Comparison of ENCODE assay signal across 1 cellular context in the genomic region with DNA sequence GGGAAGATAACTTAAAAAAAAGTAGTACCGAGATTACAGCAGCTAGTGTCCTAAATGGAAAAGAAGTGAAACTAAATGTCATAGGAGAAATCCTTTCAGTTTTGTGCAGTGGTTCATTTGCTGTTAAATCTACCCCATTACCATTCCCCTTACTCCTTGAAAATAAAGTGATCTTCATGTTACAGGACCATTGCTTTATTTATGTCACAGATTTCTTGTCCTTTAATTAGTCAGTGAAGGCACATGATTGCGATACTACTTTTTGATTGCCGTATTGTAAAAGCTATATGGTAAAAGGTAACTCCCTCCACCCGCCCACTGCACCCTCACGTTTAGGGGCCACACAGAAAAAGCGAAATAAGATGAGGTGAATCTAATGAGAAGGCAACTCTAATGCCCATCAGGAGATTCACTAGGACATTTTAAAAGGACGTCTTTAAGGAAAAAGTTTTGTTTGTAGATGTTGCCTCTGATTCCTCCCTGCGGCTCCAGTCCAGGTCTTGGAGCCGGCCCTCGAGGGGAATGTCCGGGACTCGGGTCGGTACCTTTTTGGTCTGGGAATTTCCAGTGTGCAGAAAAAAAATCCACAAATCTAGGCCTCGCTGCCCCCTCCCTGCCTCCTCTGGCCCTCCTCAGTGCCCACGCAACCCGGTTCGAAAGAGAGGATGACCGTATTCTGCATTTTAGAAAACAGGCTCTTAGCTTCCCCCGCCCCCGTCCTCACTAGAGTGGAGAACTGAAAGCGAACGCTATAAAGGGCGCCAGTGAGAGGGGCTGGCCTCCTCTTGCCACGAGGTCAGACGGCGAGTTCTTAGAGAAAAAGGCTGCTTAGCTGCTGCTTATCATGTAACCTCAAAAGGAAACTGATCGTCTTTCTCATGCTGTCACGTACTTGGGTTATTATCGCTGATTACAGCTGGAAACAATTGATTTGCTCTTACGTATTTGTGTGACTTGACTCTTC.
TF ChIP-seq lines count a peak whose summit lies in the region.

No MANE protein-coding gene starts in this region.

TF ChIP-seq in K562, 482 proteins besides CTCF, POLR2A, EP300 and RAD21 (continued from another document):
- TF ChIP-seq, protein P1, sequence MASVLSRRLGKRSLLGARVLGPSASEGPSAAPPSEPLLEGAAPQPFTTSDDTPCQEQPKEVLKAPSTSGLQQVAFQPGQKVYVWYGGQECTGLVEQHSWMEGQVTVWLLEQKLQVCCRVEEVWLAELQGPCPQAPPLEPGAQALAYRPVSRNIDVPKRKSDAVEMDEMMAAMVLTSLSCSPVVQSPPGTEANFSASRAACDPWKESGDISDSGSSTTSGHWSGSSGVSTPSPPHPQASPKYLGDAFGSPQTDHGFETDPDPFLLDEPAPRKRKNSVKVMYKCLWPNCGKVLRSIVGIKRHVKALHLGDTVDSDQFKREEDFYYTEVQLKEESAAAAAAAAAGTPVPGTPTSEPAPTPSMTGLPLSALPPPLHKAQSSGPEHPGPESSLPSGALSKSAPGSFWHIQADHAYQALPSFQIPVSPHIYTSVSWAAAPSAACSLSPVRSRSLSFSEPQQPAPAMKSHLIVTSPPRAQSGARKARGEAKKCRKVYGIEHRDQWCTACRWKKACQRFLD (CRISPR knock-in tag; IDR thresholded peaks at IDR 0.05): 0 out of 2 replicates have a peak, but pooled peaks have one; percentile 19
- TF ChIP-seq, protein P2, sequence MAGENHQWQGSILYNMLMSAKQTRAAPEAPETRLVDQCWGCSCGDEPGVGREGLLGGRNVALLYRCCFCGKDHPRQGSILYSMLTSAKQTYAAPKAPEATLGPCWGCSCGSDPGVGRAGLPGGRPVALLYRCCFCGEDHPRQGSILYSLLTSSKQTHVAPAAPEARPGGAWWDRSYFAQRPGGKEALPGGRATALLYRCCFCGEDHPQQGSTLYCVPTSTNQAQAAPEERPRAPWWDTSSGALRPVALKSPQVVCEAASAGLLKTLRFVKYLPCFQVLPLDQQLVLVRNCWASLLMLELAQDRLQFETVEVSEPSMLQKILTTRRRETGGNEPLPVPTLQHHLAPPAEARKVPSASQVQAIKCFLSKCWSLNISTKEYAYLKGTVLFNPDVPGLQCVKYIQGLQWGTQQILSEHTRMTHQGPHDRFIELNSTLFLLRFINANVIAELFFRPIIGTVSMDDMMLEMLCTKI (IDR thresholded peaks at IDR 0.05; ENCODE audit: partially characterized antibody): no peak
- 0 out of 2 replicates have a peak, but pooled peaks have one; percentile 31 for TF ChIP-seq TCF7 (IDR thresholded peaks at IDR 0.05; ENCODE audit: borderline replicate concordance)
- no peak for TF ChIP-seq ZZZ3 (IDR thresholded peaks at IDR 0.05)
- 0 out of 2 replicates have a peak, but pooled peaks have one; percentile 11 for TF ChIP-seq LEF1 (IDR thresholded peaks at IDR 0.05)
- no peak for TF ChIP-seq TCF7L2 (IDR thresholded peaks at IDR 0.05; ENCODE audit: low read depth, low read length)
- no peak for TF ChIP-seq IFI16 (CRISPR knock-in tag; IDR thresholded peaks at IDR 0.05)
- TF ChIP-seq, protein P3, sequence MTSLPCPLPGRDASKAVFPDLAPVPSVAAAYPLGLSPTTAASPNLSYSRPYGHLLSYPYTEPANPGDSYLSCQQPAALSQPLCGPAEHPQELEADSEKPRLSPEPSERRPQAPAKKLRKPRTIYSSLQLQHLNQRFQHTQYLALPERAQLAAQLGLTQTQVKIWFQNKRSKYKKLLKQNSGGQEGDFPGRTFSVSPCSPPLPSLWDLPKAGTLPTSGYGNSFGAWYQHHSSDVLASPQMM (CRISPR knock-in tag; IDR thresholded peaks at IDR 0.05): no peak
- TF ChIP-seq, protein P4, sequence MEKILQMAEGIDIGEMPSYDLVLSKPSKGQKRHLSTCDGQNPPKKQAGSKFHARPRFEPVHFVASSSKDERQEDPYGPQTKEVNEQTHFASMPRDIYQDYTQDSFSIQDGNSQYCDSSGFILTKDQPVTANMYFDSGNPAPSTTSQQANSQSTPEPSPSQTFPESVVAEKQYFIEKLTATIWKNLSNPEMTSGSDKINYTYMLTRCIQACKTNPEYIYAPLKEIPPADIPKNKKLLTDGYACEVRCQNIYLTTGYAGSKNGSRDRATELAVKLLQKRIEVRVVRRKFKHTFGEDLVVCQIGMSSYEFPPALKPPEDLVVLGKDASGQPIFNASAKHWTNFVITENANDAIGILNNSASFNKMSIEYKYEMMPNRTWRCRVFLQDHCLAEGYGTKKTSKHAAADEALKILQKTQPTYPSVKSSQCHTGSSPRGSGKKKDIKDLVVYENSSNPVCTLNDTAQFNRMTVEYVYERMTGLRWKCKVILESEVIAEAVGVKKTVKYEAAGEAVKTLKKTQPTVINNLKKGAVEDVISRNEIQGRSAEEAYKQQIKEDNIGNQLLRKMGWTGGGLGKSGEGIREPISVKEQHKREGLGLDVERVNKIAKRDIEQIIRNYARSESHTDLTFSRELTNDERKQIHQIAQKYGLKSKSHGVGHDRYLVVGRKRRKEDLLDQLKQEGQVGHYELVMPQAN (IDR thresholded peaks at IDR 0.05; ENCODE audit: borderline replicate concordance): no peak
- TF ChIP-seq ZNF274 (IDR thresholded peaks at IDR 0.05; ENCODE audit: borderline replicate concordance, low read depth, low read length): no peak
- TF ChIP-seq SP1 (CRISPR knock-in tag; IDR thresholded peaks at IDR 0.05): no peak
- no peak for TF ChIP-seq NFXL1 (CRISPR knock-in tag; IDR thresholded peaks at IDR 0.05)
- TF ChIP-seq ZEB2 (IDR thresholded peaks at IDR 0.05): no peak
- TF ChIP-seq ETV1 (tag; conservative IDR thresholded peaks at IDR 0.05; ENCODE audit: low read depth): no peak
- TF ChIP-seq, protein P5, sequence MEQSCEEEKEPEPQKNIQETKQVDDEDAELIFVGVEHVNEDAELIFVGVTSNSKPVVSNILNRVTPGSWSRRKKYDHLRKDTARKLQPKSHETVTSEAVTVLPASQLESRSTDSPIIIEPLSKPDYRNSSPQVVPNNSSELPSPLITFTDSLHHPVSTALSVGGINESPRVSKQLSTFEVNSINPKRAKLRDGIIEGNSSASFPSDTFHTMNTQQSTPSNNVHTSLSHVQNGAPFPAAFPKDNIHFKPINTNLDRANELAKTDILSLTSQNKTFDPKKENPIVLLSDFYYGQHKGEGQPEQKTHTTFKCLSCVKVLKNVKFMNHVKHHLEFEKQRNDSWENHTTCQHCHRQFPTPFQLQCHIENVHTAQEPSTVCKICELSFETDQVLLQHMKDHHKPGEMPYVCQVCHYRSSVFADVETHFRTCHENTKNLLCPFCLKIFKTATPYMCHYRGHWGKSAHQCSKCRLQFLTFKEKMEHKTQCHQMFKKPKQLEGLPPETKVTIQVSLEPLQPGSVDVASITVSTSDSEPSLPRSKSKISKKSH (CRISPR knock-in tag; IDR thresholded peaks at IDR 0.05): no peak
- no peak for TF ChIP-seq THRAP3 (IDR thresholded peaks at IDR 0.05; ENCODE audit: borderline replicate concordance)
- TF ChIP-seq BHLHE40 (IDR thresholded peaks at IDR 0.05; ENCODE audit: low read length): no peak
- TF ChIP-seq CBFA2T3 (IDR thresholded peaks at IDR 0.05): peak; percentile 73
- no peak for TF ChIP-seq HDAC8 (tag; IDR thresholded peaks at IDR 0.05)
- TF ChIP-seq, protein P6, sequence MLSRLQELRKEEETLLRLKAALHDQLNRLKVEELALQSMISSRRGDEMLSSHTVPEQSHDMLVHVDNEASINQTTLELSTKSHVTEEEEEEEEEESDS (CRISPR knock-in tag; IDR thresholded peaks at IDR 0.05): no peak
- no peak for TF ChIP-seq SAFB2 (IDR thresholded peaks at IDR 0.05; ENCODE audit: borderline replicate concordance, low read depth, low read length, severe bottlenecking)
- TF ChIP-seq POLR3A (IDR thresholded peaks at IDR 0.05; ENCODE audit: borderline replicate concordance, extremely low read depth, insufficient read depth, insufficient read length): no peak
- TF ChIP-seq SIX5 (IDR thresholded peaks at IDR 0.05; ENCODE audit: borderline replicate concordance in 1 of 2, insufficient read depth in 1 of 2, low read depth in 1 of 2, low read length in 2 of 2): no peak
- TF ChIP-seq ZNF232 (CRISPR knock-in tag; IDR thresholded peaks at IDR 0.05): no peak
- TF ChIP-seq, protein P7, sequence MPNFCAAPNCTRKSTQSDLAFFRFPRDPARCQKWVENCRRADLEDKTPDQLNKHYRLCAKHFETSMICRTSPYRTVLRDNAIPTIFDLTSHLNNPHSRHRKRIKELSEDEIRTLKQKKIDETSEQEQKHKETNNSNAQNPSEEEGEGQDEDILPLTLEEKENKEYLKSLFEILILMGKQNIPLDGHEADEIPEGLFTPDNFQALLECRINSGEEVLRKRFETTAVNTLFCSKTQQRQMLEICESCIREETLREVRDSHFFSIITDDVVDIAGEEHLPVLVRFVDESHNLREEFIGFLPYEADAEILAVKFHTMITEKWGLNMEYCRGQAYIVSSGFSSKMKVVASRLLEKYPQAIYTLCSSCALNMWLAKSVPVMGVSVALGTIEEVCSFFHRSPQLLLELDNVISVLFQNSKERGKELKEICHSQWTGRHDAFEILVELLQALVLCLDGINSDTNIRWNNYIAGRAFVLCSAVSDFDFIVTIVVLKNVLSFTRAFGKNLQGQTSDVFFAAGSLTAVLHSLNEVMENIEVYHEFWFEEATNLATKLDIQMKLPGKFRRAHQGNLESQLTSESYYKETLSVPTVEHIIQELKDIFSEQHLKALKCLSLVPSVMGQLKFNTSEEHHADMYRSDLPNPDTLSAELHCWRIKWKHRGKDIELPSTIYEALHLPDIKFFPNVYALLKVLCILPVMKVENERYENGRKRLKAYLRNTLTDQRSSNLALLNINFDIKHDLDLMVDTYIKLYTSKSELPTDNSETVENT (CRISPR knock-in tag; IDR thresholded peaks at IDR 0.05): no peak
- no peak for TF ChIP-seq ETV6 (IDR thresholded peaks at IDR 0.05; ENCODE audit: borderline replicate concordance in 1 of 2, low read depth in 2 of 2, low read length in 1 of 2)
- TF ChIP-seq ETV6 (CRISPR knock-in tag; IDR thresholded peaks at IDR 0.05; ENCODE audit: borderline replicate concordance): no peak
